15 cellular contexts compared by ENCODE assay signal in genomic region chr16:10663146-10663545, GRCh38. TPM values are rescaled to one million over a fixed set of nuclear protein-coding genes. Genes with fewer than 3 reads are reported as not detected.
"Had no signal": no experiment of that assay in that cellular context is flagged by ENCODE, and none has a peak within 500 bp of the region (broad histone marks: within the 10 kb centered on the region; RNA-seq: fewer than 3 reads in every experiment).

No MANE protein-coding gene starts in this region.

- H3K36me3 ChIP-seq: stomach, tibial artery had no signal

- DNase-seq: activated CD4-positive, alpha-beta T cell treated with anti-CD3 and anti-CD28 coated beads for 4 hours; activated CD8-positive, alpha-beta T cell treated with anti-CD3 and anti-CD28 coated beads, Interleukin-2, amount 10 ng/mL, durations not matched to agents 7 days and 5 days; activated naive CD4-positive, alpha-beta T cell treated with Interleukin-2 at 50 U/mL for 16 hours; activated naive CD8-positive, alpha-beta T cell treated with anti-CD3 and anti-CD28 coated beads, Interleukin-2, amount 50 U/mL, for 24 hours; central memory CD4-positive, alpha-beta T cell; cortex of kidney; effector memory CD4-positive, alpha-beta T cell; small intestine; stomach; T-helper 9 cell; tibial artery had no signal

- H3K4me1 Mint-ChIP-seq: activated naive CD8-positive, alpha-beta T cell treated with anti-CD3 and anti-CD28 coated beads, Interleukin-2, amount 50 U/mL, for 24 hours; memory B cell; neural crest cell had no signal

- H3K4me1 ChIP-seq: tibial artery had no signal

- H3K27me3 ChIP-seq: stomach had no signal

- ATAC-seq: activated CD8-positive, alpha-beta T cell treated with anti-CD3 and anti-CD28 coated beads, Interleukin-2, amount 10 ng/mL, durations not matched to agents 7 days and 5 days; activated naive CD8-positive, alpha-beta T cell treated with anti-CD3 and anti-CD28 coated beads, Interleukin-2, amount 50 U/mL, for 24 hours had no signal

- H3K27ac Mint-ChIP-seq: activated CD8-positive, alpha-beta T cell treated with anti-CD3 and anti-CD28 coated beads, Interleukin-2, amount 10 ng/mL, durations not matched to agents 7 days and 5 days; activated naive CD8-positive, alpha-beta T cell treated with anti-CD3 and anti-CD28 coated beads, Interleukin-2, amount 50 U/mL, for 24 hours; memory B cell had no signal

- H3K4me3 Mint-ChIP-seq: activated CD8-positive, alpha-beta T cell treated with anti-CD3 and anti-CD28 coated beads, Interleukin-2, amount 10 ng/mL, durations not matched to agents 7 days and 5 days; activated naive CD8-positive, alpha-beta T cell treated with anti-CD3 and anti-CD28 coated beads, Interleukin-2, amount 50 U/mL, for 24 hours; memory B cell; neural crest cell had no signal

- H3K9me3 Mint-ChIP-seq: activated naive CD8-positive, alpha-beta T cell treated with anti-CD3 and anti-CD28 coated beads, Interleukin-2, amount 50 U/mL, for 24 hours; memory B cell; neural crest cell had no signal

- H3K9me3 ChIP-seq: stomach, tibial artery had no signal

- H3K4me3 ChIP-seq: stomach, tibial artery had no signal

- H3K36me3 Mint-ChIP-seq: memory B cell had no signal

- H3K27ac ChIP-seq: stomach, tibial artery, VCaP had no signal

RNA-seq across cellular contexts. Expression of gene TEKT5, which starts 31.6 kb away (rescaled TPM):
- total RNA-seq: activated CD8-positive, alpha-beta T cell treated with anti-CD3 and anti-CD28 coated beads, Interleukin-2, amount 10 ng/mL, durations not matched to agents 7 days and 5 days; osteocyte had no signal
